8 cellular contexts compared by ENCODE assay signal in the genomic region with DNA sequence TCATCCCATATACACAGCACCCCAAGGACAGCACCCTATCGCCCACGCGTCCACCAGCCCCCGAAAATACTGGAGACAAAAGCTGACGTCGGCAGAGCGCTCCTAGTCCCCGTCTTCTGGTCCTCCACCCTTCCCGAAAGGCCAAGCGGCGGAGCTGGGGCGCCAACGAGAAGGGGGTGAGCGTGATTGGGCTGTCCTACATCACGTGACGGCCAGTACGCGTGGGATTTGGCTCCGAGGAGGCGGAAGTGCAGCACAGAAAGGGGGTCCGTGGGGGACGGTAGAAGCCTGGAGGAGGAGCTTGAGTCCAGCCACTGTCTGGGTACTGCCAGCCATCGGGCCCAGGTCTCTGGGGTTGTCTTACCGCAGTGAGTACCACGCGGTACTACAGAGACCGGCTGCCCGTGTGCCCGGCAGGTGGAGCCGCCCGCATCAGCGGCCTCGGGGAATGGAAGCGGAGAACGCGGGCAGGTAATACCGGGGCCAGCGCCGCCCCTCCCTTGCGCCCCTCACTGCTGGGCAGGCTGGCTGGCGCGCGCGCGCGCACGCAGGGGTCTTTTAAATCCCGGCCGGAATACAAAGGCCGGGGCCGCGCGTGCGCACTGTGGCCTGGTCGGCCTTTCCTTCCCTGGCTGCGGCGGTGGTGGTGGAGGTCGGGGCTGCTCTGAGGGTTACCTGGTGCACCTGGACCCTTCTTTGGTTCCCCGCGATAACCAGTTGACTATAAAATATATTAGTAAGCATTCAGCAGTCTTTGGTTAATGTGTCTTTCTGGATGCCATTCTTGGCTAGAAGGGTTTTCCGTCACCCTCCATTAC. TPM values are rescaled to one million over a fixed set of nuclear protein-coding genes. Genes with fewer than 3 reads are reported as not detected.
DNase-seq lines count a peak whose midpoint lies in the region; ATAC-seq lines count a peak whose summit lies in the region.

A gene (plus strand): TSS at position 283 of the 818 bp plus-strand sequence. CDS start 166 bp downstream, at position 449.

- H3K4me3 Mint-ChIP-seq in IgD-negative memory B cell = peak within 1 kb of the TSS; percentile 94 to 100 (median 97)

- peaks cover 29 to 34% (median 33%) of the 10 kb centered on the region in 3 donors for H3K4me1 Mint-ChIP-seq in IgD-negative memory B cell

- no peaks in the 10 kb centered on the region for H3K9me3 Mint-ChIP-seq in IgD-negative memory B cell

- peak within 1 kb of the TSS; percentile 94 to 98 (median 97) for H3K27ac Mint-ChIP-seq in IgD-negative memory B cell

- H3K27ac ChIP-seq in epithelial cell of prostate = peak within 1 kb of the TSS; percentile 88

- ATAC-seq in GM21529 (IDR thresholded peaks at IDR 0.05; ENCODE audit: unreplicated experiment) = peak; percentile 92

- H3K36me3 Mint-ChIP-seq in IgD-negative memory B cell = peaks cover 2% of the 10 kb centered on the region

- no peaks in the 10 kb centered on the region for H3K27me3 Mint-ChIP-seq in IgD-negative memory B cell

- DNase-seq in DMS114 treated with DMSO at 0.1 percent for 48 hours (lab: John Stamatoyannopoulos, UW; ENCODE audit: unreplicated experiment) (peak; percentile 98), OCI-M2 (lab: John Stamatoyannopoulos, UW; ENCODE audit: unreplicated experiment) (peak; percentile 59), activated T-cell treated with anti-CD3 and anti-CD28 coated beads for 48 hours (ENCODE audit: low read depth) (peak; percentile 95), epithelial cell of prostate (ENCODE audit: low read depth, low spot score) (peak; percentile 79), mucosa of gallbladder (ENCODE audit: low spot score) (peak; percentile 97)
- DNase-seq in stimulated activated CD8-positive, alpha-beta memory T cell treated with anti-CD3 and anti-CD28 coated beads, Interleukin-4, amount 100 ng/mL, for 4 hours (ENCODE audit: low read depth in 2 of 2, low spot score in 1 of 2) = peak; percentile 95

RNA-seq across cellular contexts. Expression of the gene that starts here (rescaled TPM):
- polyA plus RNA-seq in IgD-negative memory B cell = 19.3 TPM
- 16.5 TPM for total RNA-seq in mucosa of gallbladder

Comparison
In these comparisons a context has a peak if more than half of its experiments do, and no peak if none do; other contexts are left out.
1. Peak in every context shown above with its lines: DNase-seq, ATAC-seq and H3K27ac ChIP-seq.